14 cellular contexts compared by ENCODE assay signal in genomic region chr1:198185759-198186158, GRCh38. TPM values are rescaled to one million over a fixed set of nuclear protein-coding genes. Genes with fewer than 3 reads are reported as not detected.
A peak's percentile ranks its signal among the peaks of the same experiment; 100 is the strongest.
DNase-seq lines count a peak whose midpoint lies in the region; ATAC-seq, FAIRE-seq and TF ChIP-seq lines count a peak whose summit lies in the region.
"Had no signal": no experiment of that assay in that cellular context is flagged by ENCODE, and none has a peak within 500 bp of the region (broad histone marks: within the 10 kb centered on the region; RNA-seq: fewer than 3 reads in every experiment).

No MANE protein-coding gene starts in this region.

- FAIRE-seq in urothelium cell line (lab: Jason Lieb, UNC), result no peak

- TF ChIP-seq CTCF in GM20000 (IDR thresholded peaks at IDR 0.05; ENCODE audit: extremely low read depth, missing control alignments) (no peak), GM13976 (IDR thresholded peaks at IDR 0.05; ENCODE audit: borderline replicate concordance, control extremely low read depth, extremely low read depth, insufficient read depth, missing control alignments) (no peak)

- peaks cover 12% of the 10 kb centered on the region for H3K36me3 Mint-ChIP-seq in activated naive CD8-positive, alpha-beta T cell treated with anti-CD3 and anti-CD28 coated beads, Interleukin-2, amount 10 ng/mL, durations not matched to agents 7 days and 5 days

- ATAC-seq in GM18505 (IDR thresholded peaks at IDR 0.05; ENCODE audit: unreplicated experiment) (peak; percentile 70), HG03175 (IDR thresholded peaks at IDR 0.05; ENCODE audit: unreplicated experiment) (peak; percentile 65)
- ATAC-seq in activated naive CD8-positive, alpha-beta T cell treated with anti-CD3 and anti-CD28 coated beads, Interleukin-2, amount 10 ng/mL, durations not matched to agents 7 days and 5 days (ENCODE audit: low read depth), result no peak

- POLR2A ChIA-PET in activated naive CD8-positive, alpha-beta T cell treated with anti-CD3 and anti-CD28 coated beads, Interleukin-2, amount 10 ng/mL, durations not matched to agents 7 days and 5 days (lab: Charles Lee), result interaction anchor here (1.0 to 2.0 kb wide), 2 partner anchors 16 to 28 kb away, joined by 3 to 11 read pairs; partner anchors contain the start of gene NEK7

- no peak for TF ChIP-seq POLR2A in GM18505 (IDR thresholded peaks at IDR 0.05; ENCODE audit: borderline replicate concordance, extremely low read depth, insufficient read depth, insufficient read length)

- H3K27me3 Mint-ChIP-seq in activated naive CD8-positive, alpha-beta T cell treated with anti-CD3 and anti-CD28 coated beads, Interleukin-2, amount 10 ng/mL, durations not matched to agents 7 days and 5 days, result no peaks in the 10 kb centered on the region

- no peaks in the 10 kb centered on the region for H3K9me3 Mint-ChIP-seq in activated naive CD8-positive, alpha-beta T cell treated with anti-CD3 and anti-CD28 coated beads, Interleukin-2, amount 10 ng/mL, durations not matched to agents 7 days and 5 days

- H3K4me1 Mint-ChIP-seq in activated naive CD8-positive, alpha-beta T cell treated with anti-CD3 and anti-CD28 coated beads, Interleukin-2, amount 10 ng/mL, durations not matched to agents 7 days and 5 days, result peaks cover 56% of the 10 kb centered on the region

- peak overlapping the region; percentile 81 for H3K27ac Mint-ChIP-seq in activated naive CD8-positive, alpha-beta T cell treated with anti-CD3 and anti-CD28 coated beads, Interleukin-2, amount 10 ng/mL, durations not matched to agents 7 days and 5 days

- in situ Hi-C loops in GM13976 (cut with MboI; ENCODE audit: low sequenced_read_pairs, unreplicated experiment), result no loop called here

- H3K4me3 Mint-ChIP-seq in activated naive CD8-positive, alpha-beta T cell treated with anti-CD3 and anti-CD28 coated beads, Interleukin-2, amount 10 ng/mL, durations not matched to agents 7 days and 5 days, result peak overlapping the region; percentile 57

- DNase-seq in GM20000 (ENCODE audit: low spot score), result peak; percentile 15
- DNase-seq in activated naive CD8-positive, alpha-beta T cell treated with anti-CD3 and anti-CD28 coated beads, Interleukin-2, amount 10 ng/mL, durations not matched to agents 7 days and 5 days, result no peak
- DNase-seq in germinal center (ENCODE audit: low spot score), result no peak
- no peak for DNase-seq in SKM-1 (lab: John Stamatoyannopoulos, UW; ENCODE audit: unreplicated experiment)
- DNase-seq in GM13976 (ENCODE audit: low spot score), result no peak
- DNase-seq in urothelium cell line (ENCODE audit: low spot score), result no peak
- DNase-seq: cortex of kidney, DMS 273 treated with DMSO at 0.1 percent for 48 hours, glutamatergic neuron, mammary epithelial cell, NCI-H1105 treated with DMSO at 0.1 percent for 48 hours, uterus had no signal

RNA-seq across cellular contexts. Expression of gene NEK7, which starts 29.0 kb away (rescaled TPM):
- 10 to 100 TPM; 68.9 to 71.7 TPM for total RNA-seq in activated naive CD8-positive, alpha-beta T cell treated with anti-CD3 and anti-CD28 coated beads, Interleukin-2, amount 10 ng/mL, durations not matched to agents 7 days and 5 days
